Comparison of ENCODE assay signal across 8 cellular contexts in the genomic region with DNA sequence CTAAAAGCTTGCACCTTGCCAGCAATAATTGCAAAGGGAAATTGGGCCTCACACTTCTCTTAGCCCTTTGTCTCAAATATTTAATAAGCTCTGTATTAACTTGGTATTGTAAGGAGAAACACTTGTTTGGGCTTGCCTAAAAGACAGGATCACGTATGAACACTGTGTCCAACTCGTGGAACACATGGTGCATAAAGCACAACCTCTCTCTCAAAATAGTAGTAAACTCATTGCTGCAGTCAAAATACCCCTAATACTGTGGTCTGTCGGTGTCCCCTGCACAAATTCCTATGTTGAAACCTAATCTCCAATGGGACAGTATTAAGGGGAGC. TPM values are rescaled to one million over a fixed set of nuclear protein-coding genes. Genes with fewer than 3 reads are reported as not detected.
DNase-seq lines count a peak whose midpoint lies in the region; ATAC-seq and TF ChIP-seq lines count a peak whose summit lies in the region.

No MANE protein-coding gene starts in this region.

- H3K4me1 ChIP-seq in Loucy (ENCODE audit: insufficient read depth, low read length, poor library complexity, severe bottlenecking) (peaks cover 30% of the 10 kb centered on the region), endodermal cell (ENCODE audit: control insufficient read depth, insufficient read depth, low read length) (no peaks in the 10 kb centered on the region)

- no peak for TF ChIP-seq CTCF in Loucy (conservative IDR thresholded peaks at IDR 0.05; ENCODE audit: low read length)
- TF ChIP-seq CTCF in endodermal cell (conservative IDR thresholded peaks at IDR 0.05) = no peak
- no peak for TF ChIP-seq CTCF in osteocyte (IDR thresholded peaks at IDR 0.05)

- no peaks in the 10 kb centered on the region for H3K27me3 Mint-ChIP-seq in endodermal cell (ENCODE audit: insufficient read depth)
- H3K27me3 Mint-ChIP-seq in osteocyte (ENCODE audit: unreplicated experiment) = no peaks in the 10 kb centered on the region

- no peaks in the 10 kb centered on the region for H3K9me2 ChIP-seq in Loucy (replicated peaks; ENCODE audit: low read depth, low read length)

- 46 to 53% methylated on average over 2 to 3 of the region's 3 CpGs for WGBS in endodermal cell (ENCODE audit: insufficient coverage in 1 of 2, insufficient read length in 1 of 2), 2 experiments

- peak overlapping the region; percentile 85 for H3K27ac ChIP-seq in endodermal cell (ENCODE audit: low read depth, low read length)

- H3F3A ChIP-seq in Loucy (ENCODE audit: low read depth) = no peaks in the 10 kb centered on the region

- peak overlapping the region; percentile 49 for H2AFZ ChIP-seq in Loucy (ENCODE audit: low read length)

- peaks cover 12% of the 10 kb centered on the region for H3K4me1 Mint-ChIP-seq in endodermal cell
- H3K4me1 Mint-ChIP-seq in osteocyte (ENCODE audit: unreplicated experiment) = peaks cover 34% of the 10 kb centered on the region

- H3K27me3 ChIP-seq in Loucy (ENCODE audit: insufficient read depth, low read length, poor library complexity, severe bottlenecking) = no peaks in the 10 kb centered on the region
- H3K27me3 ChIP-seq in endodermal cell (ENCODE audit: control insufficient read depth, insufficient read depth, low read length, poor library complexity, severe bottlenecking) = no peaks in the 10 kb centered on the region

- H3K36me3 Mint-ChIP-seq in endodermal cell (ENCODE audit: low read depth) = peaks cover 30% of the 10 kb centered on the region
- peaks cover 24% of the 10 kb centered on the region for H3K36me3 Mint-ChIP-seq in osteocyte (ENCODE audit: unreplicated experiment)

- ATAC-seq in GM21381 (IDR thresholded peaks at IDR 0.05; ENCODE audit: unreplicated experiment) = peak; percentile 3

- H3K27ac Mint-ChIP-seq in endodermal cell (peak overlapping the region; percentile 98), osteocyte (ENCODE audit: unreplicated experiment) (peak overlapping the region; percentile 99)

- H3K9me3 ChIP-seq in Loucy (ENCODE audit: insufficient read depth, low read depth, low read length) (no peaks in the 10 kb centered on the region), endodermal cell (ENCODE audit: control insufficient read depth, low read length) (no peaks in the 10 kb centered on the region)

- H4K20me1 ChIP-seq in Loucy (ENCODE audit: insufficient read depth, low read length, poor library complexity, severe bottlenecking) = peaks cover 27% of the 10 kb centered on the region

- peaks cover 30% of the 10 kb centered on the region; the same call in 1 of the 2 replicates for H3K36me3 ChIP-seq in Loucy (ENCODE audit: insufficient read depth, low read length)
- H3K36me3 ChIP-seq in endodermal cell (ENCODE audit: control insufficient read depth, insufficient read depth, low read length) = peaks cover 65% of the 10 kb centered on the region

- H3K4me3 ChIP-seq in Loucy (ENCODE audit: low read length, poor library complexity, severe bottlenecking) (peak overlapping the region; percentile 97), endodermal cell (ENCODE audit: low read length) (peak overlapping the region; percentile 98)

- peak overlapping the region; percentile 95 for H3K4me2 ChIP-seq in Loucy (ENCODE audit: low read depth, low read length, poor library complexity, severe bottlenecking)

- peaks cover 44% of the 10 kb centered on the region for H3K79me2 ChIP-seq in Loucy (ENCODE audit: insufficient read depth, low read length)

- H3K9me3 Mint-ChIP-seq in endodermal cell (no peaks in the 10 kb centered on the region), osteocyte (ENCODE audit: unreplicated experiment) (no peaks in the 10 kb centered on the region)

- peak overlapping the region; percentile 86 for H3K9ac ChIP-seq in Loucy (ENCODE audit: low read depth, low read length, poor library complexity, severe bottlenecking)
- peak overlapping the region; percentile 99 for H3K9ac ChIP-seq in endodermal cell (ENCODE audit: extremely low read depth, low read length, poor library complexity, severe bottlenecking)

- H3K4me3 Mint-ChIP-seq in endodermal cell = peak overlapping the region; percentile 99
- peak overlapping the region; percentile 95 for H3K4me3 Mint-ChIP-seq in osteocyte (ENCODE audit: unreplicated experiment)

- DNase-seq in endodermal cell (no peak), osteocyte (ENCODE audit: extremely low spot score, unreplicated experiment) (no peak), NCI-H510A treated with DMSO at 0.1 percent for 48 hours (lab: John Stamatoyannopoulos, UW) (no peak), mucosa of gallbladder (ENCODE audit: low spot score) (no peak), GOT3 (lab: John Stamatoyannopoulos, UW) (no peak)
- DNase-seq in activated CD8-positive, alpha-beta memory T cell treated with anti-CD3 and anti-CD28 coated beads for 24 hours = no peak

RNA-seq across cellular contexts. Expression of gene TMF1, which starts 0.4 kb away (rescaled TPM):
- total RNA-seq in endodermal cell (10 to 100 TPM; 25.6 to 31.3 TPM), osteocyte (42.0 and 44.4 TPM in 2 replicates), mucosa of gallbladder (38.4 TPM)
- 23.4 TPM for polyA plus RNA-seq in endodermal cell (2013, experiment 1 of 2)
- polyA plus RNA-seq in endodermal cell (2013, experiment 2 of 2) = 22.3 TPM

RNA-seq across cellular contexts. Expression of gene UBA3, which starts 27.6 kb away (rescaled TPM):
- 10 to 100 TPM; 74.6 to 76.6 TPM for total RNA-seq in endodermal cell
- polyA plus RNA-seq in endodermal cell (2013, experiment 1 of 2) = 68.2 TPM
- polyA plus RNA-seq in endodermal cell (2013, experiment 2 of 2) = 70.3 TPM
- 75.0 and 78.9 TPM in 2 replicates for total RNA-seq in osteocyte
- total RNA-seq in mucosa of gallbladder = 59.1 TPM

RNA-seq across cellular contexts. Expression of gene ARL6IP5, which starts 32.2 kb away (rescaled TPM):
- total RNA-seq in endodermal cell = 10 to 100 TPM; 20.6 to 28.7 TPM
- 90.1 TPM for polyA plus RNA-seq in endodermal cell (2013, experiment 1 of 2)
- 87.1 TPM for polyA plus RNA-seq in endodermal cell (2013, experiment 2 of 2)
- 116 and 121 TPM in 2 replicates for total RNA-seq in osteocyte
- 125 TPM for total RNA-seq in mucosa of gallbladder

RNA-seq across cellular contexts. Expression of gene EOGT, which starts 39.0 kb away (rescaled TPM):
- 10 to 100 TPM; 22.2 to 42.8 TPM for total RNA-seq in endodermal cell
- 15.0 TPM for polyA plus RNA-seq in endodermal cell (2013, experiment 1 of 2)
- 12.6 TPM for polyA plus RNA-seq in endodermal cell (2013, experiment 2 of 2)
- total RNA-seq in osteocyte = 26.6 and 27.6 TPM in 2 replicates
- 45.2 TPM for total RNA-seq in mucosa of gallbladder
